In the genomic region with DNA sequence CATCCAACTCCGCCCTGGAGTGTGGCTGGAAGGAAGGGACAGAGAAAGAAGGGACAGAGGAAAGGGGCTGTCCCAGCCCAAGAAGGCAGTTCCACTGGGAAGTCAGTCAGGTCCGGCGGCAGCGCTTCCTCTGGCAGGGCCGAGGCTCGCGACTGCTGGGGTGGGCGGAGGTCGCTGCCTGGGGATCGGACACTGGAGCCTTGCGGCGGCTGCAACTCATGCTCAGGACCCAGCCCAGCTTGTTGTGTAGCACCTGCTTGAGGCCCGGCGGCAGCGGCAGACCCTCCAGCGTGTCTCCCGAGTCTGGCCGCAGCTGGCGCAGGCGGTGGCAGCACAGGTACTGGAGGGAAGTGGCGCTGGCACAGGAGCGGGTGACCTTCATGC, we compare ENCODE assay signal across 2 cellular contexts.
TF ChIP-seq lines count a peak whose summit lies in the region.

No MANE protein-coding gene starts in this region.

TF ChIP-seq in PFSK-1, 5 proteins besides CTCF, POLR2A, EP300 and RAD21:
- TF ChIP-seq SIN3A (IDR thresholded peaks at IDR 0.05; ENCODE audit: borderline replicate concordance, insufficient read depth, low read length) (no peak), POLR2AphosphoS5 (IDR thresholded peaks at IDR 0.05; ENCODE audit: low read depth, low read length) (peak; percentile 16; the same call in 1 of the 2 replicates)

TF ChIP-seq in HepG2, 621 proteins besides CTCF, POLR2A, EP300 and RAD21:
- TF ChIP-seq ZNF772 (CRISPR knock-in tag; IDR thresholded peaks at IDR 0.05): no peak
- TF ChIP-seq ZNF12 (CRISPR knock-in tag; IDR thresholded peaks at IDR 0.05): no peak
- TF ChIP-seq HNRNPL (IDR thresholded peaks at IDR 0.05; ENCODE audit: low read depth, low read length): 0 out of 2 replicates have a peak, but pooled peaks have one; percentile 4
- TF ChIP-seq, protein P1, sequence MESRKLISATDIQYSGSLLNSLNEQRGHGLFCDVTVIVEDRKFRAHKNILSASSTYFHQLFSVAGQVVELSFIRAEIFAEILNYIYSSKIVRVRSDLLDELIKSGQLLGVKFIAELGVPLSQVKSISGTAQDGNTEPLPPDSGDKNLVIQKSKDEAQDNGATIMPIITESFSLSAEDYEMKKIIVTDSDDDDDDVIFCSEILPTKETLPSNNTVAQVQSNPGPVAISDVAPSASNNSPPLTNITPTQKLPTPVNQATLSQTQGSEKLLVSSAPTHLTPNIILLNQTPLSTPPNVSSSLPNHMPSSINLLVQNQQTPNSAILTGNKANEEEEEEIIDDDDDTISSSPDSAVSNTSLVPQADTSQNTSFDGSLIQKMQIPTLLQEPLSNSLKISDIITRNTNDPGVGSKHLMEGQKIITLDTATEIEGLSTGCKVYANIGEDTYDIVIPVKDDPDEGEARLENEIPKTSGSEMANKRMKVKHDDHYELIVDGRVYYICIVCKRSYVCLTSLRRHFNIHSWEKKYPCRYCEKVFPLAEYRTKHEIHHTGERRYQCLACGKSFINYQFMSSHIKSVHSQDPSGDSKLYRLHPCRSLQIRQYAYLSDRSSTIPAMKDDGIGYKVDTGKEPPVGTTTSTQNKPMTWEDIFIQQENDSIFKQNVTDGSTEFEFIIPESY (CRISPR knock-in tag; IDR thresholded peaks at IDR 0.05): 0 out of 2 replicates have a peak, but pooled peaks have one; percentile 34
- TF ChIP-seq ZNF549 (CRISPR knock-in tag; IDR thresholded peaks at IDR 0.05): no peak
- peak; percentile 75; the same call in 1 of the 2 replicates for TF ChIP-seq RBFOX2 (IDR thresholded peaks at IDR 0.05; ENCODE audit: low read depth, low read length)
